ENCODE assay signal across 1 cellular context in the genomic region with DNA sequence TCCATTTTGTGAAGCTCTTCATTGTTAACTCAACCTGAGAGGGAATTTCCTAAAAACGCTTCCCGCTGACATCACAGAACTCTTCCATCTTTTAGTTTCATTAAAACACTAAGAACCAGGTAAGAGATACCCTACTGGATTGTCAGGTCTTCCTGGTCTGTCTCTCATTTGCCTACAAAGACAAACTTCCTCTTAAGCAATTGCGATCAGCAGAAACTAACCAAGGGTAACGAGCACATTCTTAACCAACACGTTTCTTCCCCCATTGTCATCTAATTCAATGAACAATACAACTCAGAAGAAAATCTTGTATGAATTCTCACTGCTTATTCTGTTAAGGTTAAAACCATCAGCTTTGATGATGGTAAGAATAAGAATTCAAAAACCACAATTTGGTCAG.
TF ChIP-seq lines count a peak whose summit lies in the region.

No MANE protein-coding gene starts in this region.

TF ChIP-seq in WTC11, 78 proteins besides CTCF, POLR2A, EP300 and RAD21:
- TF ChIP-seq, protein P1, sequence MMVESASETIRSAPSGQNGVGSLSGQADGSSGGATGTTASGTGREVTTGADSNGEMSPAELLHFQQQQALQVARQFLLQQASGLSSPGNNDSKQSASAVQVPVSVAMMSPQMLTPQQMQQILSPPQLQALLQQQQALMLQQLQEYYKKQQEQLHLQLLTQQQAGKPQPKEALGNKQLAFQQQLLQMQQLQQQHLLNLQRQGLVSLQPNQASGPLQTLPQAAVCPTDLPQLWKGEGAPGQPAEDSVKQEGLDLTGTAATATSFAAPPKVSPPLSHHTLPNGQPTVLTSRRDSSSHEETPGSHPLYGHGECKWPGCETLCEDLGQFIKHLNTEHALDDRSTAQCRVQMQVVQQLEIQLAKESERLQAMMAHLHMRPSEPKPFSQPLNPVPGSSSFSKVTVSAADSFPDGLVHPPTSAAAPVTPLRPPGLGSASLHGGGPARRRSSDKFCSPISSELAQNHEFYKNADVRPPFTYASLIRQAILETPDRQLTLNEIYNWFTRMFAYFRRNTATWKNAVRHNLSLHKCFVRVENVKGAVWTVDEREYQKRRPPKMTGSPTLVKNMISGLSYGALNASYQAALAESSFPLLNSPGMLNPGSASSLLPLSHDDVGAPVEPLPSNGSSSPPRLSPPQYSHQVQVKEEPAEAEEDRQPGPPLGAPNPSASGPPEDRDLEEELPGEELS (CRISPR knock-in tag; IDR thresholded peaks at IDR 0.05): no peak
- TF ChIP-seq NFYB (CRISPR knock-in tag; conservative IDR thresholded peaks at IDR 0.05; ENCODE audit: low read depth) (no peak), SP1 (CRISPR knock-in tag; conservative IDR thresholded peaks at IDR 0.05) (no peak), ATF6 (CRISPR knock-in tag; IDR thresholded peaks at IDR 0.05) (no peak), PRRX2 (CRISPR knock-in tag; IDR thresholded peaks at IDR 0.05) (no peak), ETV6 (CRISPR knock-in tag; IDR thresholded peaks at IDR 0.05) (no peak), TP53 (CRISPR knock-in tag; IDR thresholded peaks at IDR 0.05) (no peak), RELA (CRISPR knock-in tag; IDR thresholded peaks at IDR 0.05; ENCODE audit: borderline replicate concordance) (no peak)
- TF ChIP-seq, protein P2, sequence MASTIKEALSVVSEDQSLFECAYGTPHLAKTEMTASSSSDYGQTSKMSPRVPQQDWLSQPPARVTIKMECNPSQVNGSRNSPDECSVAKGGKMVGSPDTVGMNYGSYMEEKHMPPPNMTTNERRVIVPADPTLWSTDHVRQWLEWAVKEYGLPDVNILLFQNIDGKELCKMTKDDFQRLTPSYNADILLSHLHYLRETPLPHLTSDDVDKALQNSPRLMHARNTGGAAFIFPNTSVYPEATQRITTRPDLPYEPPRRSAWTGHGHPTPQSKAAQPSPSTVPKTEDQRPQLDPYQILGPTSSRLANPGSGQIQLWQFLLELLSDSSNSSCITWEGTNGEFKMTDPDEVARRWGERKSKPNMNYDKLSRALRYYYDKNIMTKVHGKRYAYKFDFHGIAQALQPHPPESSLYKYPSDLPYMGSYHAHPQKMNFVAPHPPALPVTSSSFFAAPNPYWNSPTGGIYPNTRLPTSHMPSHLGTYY (CRISPR knock-in tag; IDR thresholded peaks at IDR 0.05): no peak
- TF ChIP-seq, protein P3, sequence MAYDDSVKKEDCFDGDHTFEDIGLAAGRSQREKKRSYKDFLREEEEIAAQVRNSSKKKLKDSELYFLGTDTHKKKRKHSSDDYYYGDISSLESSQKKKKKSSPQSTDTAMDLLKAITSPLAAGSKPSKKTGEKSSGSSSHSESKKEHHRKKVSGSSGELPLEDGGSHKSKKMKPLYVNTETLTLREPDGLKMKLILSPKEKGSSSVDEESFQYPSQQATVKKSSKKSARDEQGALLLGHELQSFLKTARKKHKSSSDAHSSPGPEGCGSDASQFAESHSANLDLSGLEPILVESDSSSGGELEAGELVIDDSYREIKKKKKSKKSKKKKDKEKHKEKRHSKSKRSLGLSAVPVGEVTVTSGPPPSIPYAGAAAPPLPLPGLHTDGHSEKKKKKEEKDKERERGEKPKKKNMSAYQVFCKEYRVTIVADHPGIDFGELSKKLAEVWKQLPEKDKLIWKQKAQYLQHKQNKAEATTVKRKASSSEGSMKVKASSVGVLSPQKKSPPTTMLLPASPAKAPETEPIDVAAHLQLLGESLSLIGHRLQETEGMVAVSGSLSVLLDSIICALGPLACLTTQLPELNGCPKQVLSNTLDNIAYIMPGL (CRISPR knock-in tag; IDR thresholded peaks at IDR 0.05): no peak
TF ChIP-seq in WTC11: peak in this region for 0.
